ENCODE assay signal across 10 cellular contexts in the genomic region with DNA sequence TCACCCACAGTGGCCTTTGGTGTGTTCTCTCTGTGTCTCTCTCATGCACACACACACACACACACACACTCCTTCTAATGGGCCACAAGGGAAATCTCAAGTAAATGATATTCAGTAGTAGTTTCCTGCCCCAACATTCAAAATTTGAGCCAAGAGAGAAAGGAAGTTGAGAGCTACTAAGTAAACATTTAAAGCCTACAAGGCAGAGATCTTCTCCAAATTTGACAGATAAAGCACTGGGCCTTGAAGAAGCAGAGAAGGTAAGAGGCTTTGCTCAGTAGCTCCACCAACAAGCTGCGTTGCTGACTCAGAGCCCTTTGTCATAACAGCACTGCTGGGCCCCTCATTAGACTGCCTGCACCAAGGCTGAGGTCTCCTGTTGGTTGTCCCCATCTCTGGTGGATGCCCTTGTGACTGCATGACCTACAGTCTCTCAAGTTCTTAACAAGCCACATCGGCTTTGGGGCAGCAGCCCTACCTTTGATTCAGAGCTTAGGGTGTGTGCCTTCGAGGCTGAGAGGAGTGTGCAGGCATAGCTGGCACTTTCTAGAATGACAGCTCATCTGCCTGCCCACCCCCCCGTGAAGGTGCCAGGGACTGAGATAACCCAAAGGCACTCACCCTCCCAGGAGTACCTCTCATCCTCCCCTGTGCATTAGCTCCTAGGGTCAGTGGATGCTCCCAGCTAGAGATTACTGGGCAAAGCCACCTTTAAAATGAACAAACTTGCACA. TPM values are rescaled to one million over a fixed set of nuclear protein-coding genes. Genes with fewer than 3 reads are reported as not detected.
A peak's percentile ranks its signal among the peaks of the same experiment; 100 is the strongest.
DNase-seq lines count a peak whose midpoint lies in the region; ATAC-seq and TF ChIP-seq lines count a peak whose summit lies in the region.
"Had no signal": no experiment of that assay in that cellular context is flagged by ENCODE, and none has a peak within 500 bp of the region (broad histone marks: within the 10 kb centered on the region; RNA-seq: fewer than 3 reads in every experiment).

No MANE protein-coding gene starts in this region.

- H3K4me1 ChIP-seq in gastrocnemius medialis (peaks cover 33 to 55% of the 10 kb centered on the region in 2 donors), thyroid gland (peaks cover 6% of the 10 kb centered on the region in 2 donors)

- H3K9me3 ChIP-seq in gastrocnemius medialis, result no peaks in the 10 kb centered on the region
- H3K9me3 ChIP-seq in thyroid gland, result no peaks in the 10 kb centered on the region

- H3K36me3 Mint-ChIP-seq in progenitor cell of endocrine pancreas (ENCODE audit: insufficient read depth), result no peaks in the 10 kb centered on the region

- TF ChIP-seq POLR2A in gastrocnemius medialis (IDR thresholded peaks at IDR 0.05) (no peak), thyroid gland (IDR thresholded peaks at IDR 0.05) (no peak)

- TF ChIP-seq CTCF in gastrocnemius medialis (IDR thresholded peaks at IDR 0.05 in 4 of 5, conservative IDR thresholded peaks at IDR 0.05 in 1 of 5) (no peak), thyroid gland (IDR thresholded peaks at IDR 0.05) (no peak), progenitor cell of endocrine pancreas (IDR thresholded peaks at IDR 0.05; ENCODE audit: unreplicated experiment) (no peak)

- peak overlapping the region; percentile 67 to 88 (median 82) for H3K27ac ChIP-seq in gastrocnemius medialis
- H3K27ac ChIP-seq in thyroid gland, result no peak overlapping the region

- no peaks in the 10 kb centered on the region for H3K27me3 Mint-ChIP-seq in progenitor cell of endocrine pancreas

- H3K4me3 Mint-ChIP-seq in progenitor cell of endocrine pancreas (ENCODE audit: low read depth), result no peak overlapping the region

- H3K27ac Mint-ChIP-seq in progenitor cell of endocrine pancreas, result no peak overlapping the region

- ATAC-seq in HG02588 (IDR thresholded peaks at IDR 0.05; ENCODE audit: unreplicated experiment) (peak; percentile 49), gastrocnemius medialis (no peak)

- peak; percentile 62 for DNase-seq in activated CD4-positive, alpha-beta T cell treated with anti-CD3 and anti-CD28 coated beads for 48 hours
- DNase-seq in activated CD4-positive, alpha-beta T cell treated with anti-CD3 and anti-CD28 coated beads for 1 hour, result no peak
- DNase-seq in NCI-H69 (lab: John Stamatoyannopoulos, UW) (peak; percentile 28), gastrocnemius medialis (no peak), thyroid gland (no peak), progenitor cell of endocrine pancreas (ENCODE audit: low spot score, unreplicated experiment) (no peak)
- no peak for DNase-seq in central memory CD4-positive, alpha-beta T cell
- DNase-seq: activated CD4-positive, CD25-positive, alpha-beta regulatory T cell; small intestine had no signal

- peaks cover 4% of the 10 kb centered on the region for H3K9me3 Mint-ChIP-seq in progenitor cell of endocrine pancreas (ENCODE audit: low read depth)

- no peaks in the 10 kb centered on the region for H3K4me1 Mint-ChIP-seq in progenitor cell of endocrine pancreas (ENCODE audit: low read depth)

- no peak overlapping the region for H3K4me3 ChIP-seq in gastrocnemius medialis
- H3K4me3 ChIP-seq in thyroid gland (replicated peaks in 1 of 3), result no peak overlapping the region

- H3K27me3 ChIP-seq in gastrocnemius medialis, result no peaks in the 10 kb centered on the region
- no peaks in the 10 kb centered on the region for H3K27me3 ChIP-seq in thyroid gland

- no peaks in the 10 kb centered on the region for H3K36me3 ChIP-seq in gastrocnemius medialis
- H3K36me3 ChIP-seq in thyroid gland, result no peaks in the 10 kb centered on the region

- 44 to 52% methylated on average over 3 to 4 of the region's 4 CpGs for WGBS in thyroid gland, 2 donors

- in situ Hi-C loops in gastrocnemius medialis (cut with MboI; ENCODE audit: low sequenced_read_pairs in 4 of 4), result no loop called here

- intact Hi-C loops in gastrocnemius medialis (cut with DNase I; ENCODE audit: low total_unique reads), result loop anchor here (10.0 kb wide), 1 partner anchor 158 kb away; no protein-coding TSS in a partner anchor
- intact Hi-C loops in thyroid gland (cut with DNase I), result no loop called here

RNA-seq across cellular contexts. Expression of a gene that starts 32.3 kb away (rescaled TPM):
- total RNA-seq in gastrocnemius medialis, result 1,000 to 10,000 TPM; 6,824 to 7,704 (median 7,108) TPM
- 10 to 100 TPM in 1 of 4 donors, 1 to 10 TPM in 3; 1.6 to 16.4 (median 4.4) TPM for total RNA-seq in thyroid gland
- 1.5 and 1.6 TPM in 2 replicates for total RNA-seq in progenitor cell of endocrine pancreas

Comparison
In these comparisons a context has a peak if more than half of its experiments do, and no peak if none do; other contexts are left out.
1. DNase-seq: peak in activated CD4-positive, alpha-beta T cell treated with anti-CD3 and anti-CD28 coated beads for 48 hours (single experiment) and NCI-H69 (single experiment); none in activated CD4-positive, alpha-beta T cell treated with anti-CD3 and anti-CD28 coated beads for 1 hour (single experiment), gastrocnemius medialis (0 of 2), thyroid gland (0 of 2), central memory CD4-positive, alpha-beta T cell (single experiment) and progenitor cell of endocrine pancreas (single experiment).
2. H3K27ac ChIP-seq: peak in gastrocnemius medialis (4 of 4); none in thyroid gland (0 of 3).
3. RNA of a gene that starts 32.3 kb away (total RNA-seq): 6,824 to 7,704 TPM in gastrocnemius medialis; 1.6 to 16.4 TPM in thyroid gland and 1.5 to 1.6 TPM in progenitor cell of endocrine pancreas; every median in the first group is over 100 times any median in the second.